ENCODE assay signal across 14 cellular contexts in the genomic region with DNA sequence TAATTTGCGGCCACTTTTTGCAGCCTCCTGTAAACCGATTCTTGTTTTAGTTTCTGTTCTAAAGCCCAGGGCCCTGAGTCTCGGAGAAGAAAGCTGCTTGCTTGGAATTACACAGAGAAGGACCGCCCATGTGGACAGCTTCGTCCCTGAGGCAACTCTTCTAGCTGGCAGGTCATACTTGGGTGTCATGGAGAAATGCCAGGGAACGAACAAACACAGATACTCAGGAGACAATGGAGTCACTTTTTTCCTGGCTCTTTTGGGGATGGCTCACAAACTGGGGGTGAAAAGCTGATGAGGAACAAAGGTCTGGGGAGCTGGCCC. TPM values are rescaled to one million over a fixed set of nuclear protein-coding genes. Genes with fewer than 3 reads are reported as not detected.
A peak's percentile ranks its signal among the peaks of the same experiment; 100 is the strongest.
DNase-seq lines count a peak whose midpoint lies in the region; ATAC-seq and TF ChIP-seq lines count a peak whose summit lies in the region.
"Had no signal": no experiment of that assay in that cellular context is flagged by ENCODE, and none has a peak within 500 bp of the region (broad histone marks: within the 10 kb centered on the region; RNA-seq: fewer than 3 reads in every experiment).

No MANE protein-coding gene starts in this region.

- no peaks in the 10 kb centered on the region for H3K9me3 Mint-ChIP-seq in activated naive CD4-positive, alpha-beta T cell treated with anti-CD3 and anti-CD28 coated beads for 36 hours

- CTCF ChIA-PET in activated naive CD4-positive, alpha-beta T cell treated with anti-CD3 and anti-CD28 coated beads for 36 hours (lab: Charles Lee), result interaction anchor here (0.6 kb wide), 1 partner anchor 578 kb away, joined by 3 read pairs; no protein-coding TSS in a partner anchor

- TF ChIP-seq CTCF in dorsolateral prefrontal cortex (IDR thresholded peaks at IDR 0.05 in 54 of 56, conservative IDR thresholded peaks at IDR 0.05 in 2 of 56; ENCODE audit: low read depth in 1 of 56, partially characterized antibody in 56 of 56) (no peak), right lobe of liver (IDR thresholded peaks at IDR 0.05) (no peak), stomach (IDR thresholded peaks at IDR 0.05) (no peak)

- no peaks in the 10 kb centered on the region for H3K36me3 Mint-ChIP-seq in activated naive CD4-positive, alpha-beta T cell treated with anti-CD3 and anti-CD28 coated beads for 36 hours (ENCODE audit: low read depth)

- ATAC-seq in right lobe of liver, result peak; percentile 54 to 68 (median 61)
- ATAC-seq: Right ventricle myocardium inferior had no signal

- H3K36me3 ChIP-seq in right lobe of liver (no peaks in the 10 kb centered on the region), stomach (no peaks in the 10 kb centered on the region)
- H3K36me3 ChIP-seq: right atrium auricular region had no signal

- no peak overlapping the region for H3K27ac Mint-ChIP-seq in activated naive CD4-positive, alpha-beta T cell treated with anti-CD3 and anti-CD28 coated beads for 36 hours

- no peaks in the 10 kb centered on the region for H3K4me1 Mint-ChIP-seq in activated naive CD4-positive, alpha-beta T cell treated with anti-CD3 and anti-CD28 coated beads for 36 hours (ENCODE audit: low read depth)

- no peak for TF ChIP-seq EP300 in stomach (IDR thresholded peaks at IDR 0.05)

- H3K27me3 ChIP-seq in dorsolateral prefrontal cortex, result no peaks in the 10 kb centered on the region
- H3K27me3 ChIP-seq in right lobe of liver, result no peaks in the 10 kb centered on the region
- H3K27me3 ChIP-seq in stomach, result no peaks in the 10 kb centered on the region
- H3K27me3 ChIP-seq: right atrium auricular region had no signal

- TF ChIP-seq POLR2A in right lobe of liver (IDR thresholded peaks at IDR 0.05) (no peak), stomach (IDR thresholded peaks at IDR 0.05) (no peak)

- H3K4me3 ChIP-seq in dorsolateral prefrontal cortex, result peak overlapping the region in 32 of 59 donors; percentile 0 to 52 (median 24)
- H3K4me3 ChIP-seq in right lobe of liver, result no peak overlapping the region
- H3K4me3 ChIP-seq in stomach, result no peak overlapping the region
- H3K4me3 ChIP-seq: right atrium auricular region had no signal

- H3K9me3 ChIP-seq in right lobe of liver (no peaks in the 10 kb centered on the region), stomach (no peaks in the 10 kb centered on the region)
- H3K9me3 ChIP-seq: right atrium auricular region had no signal

- no peaks in the 10 kb centered on the region for H3K27me3 Mint-ChIP-seq in activated naive CD4-positive, alpha-beta T cell treated with anti-CD3 and anti-CD28 coated beads for 36 hours (ENCODE audit: low read depth)

- H3K27ac ChIP-seq in dorsolateral prefrontal cortex, result peak overlapping the region; percentile 13 to 95 (median 79)
- H3K27ac ChIP-seq in right lobe of liver, result peak overlapping the region in 1 of 3 donors; percentile 17
- peak overlapping the region in 1 of 5 donors; percentile 14 for H3K27ac ChIP-seq in stomach
- H3K27ac ChIP-seq: 22Rv1, right atrium auricular region had no signal

- peak; percentile 26 for DNase-seq in NCI-H1092 treated with DMSO at 0.1 percent for 48 hours (lab: John Stamatoyannopoulos, UW)
- DNase-seq in NCI-H1092 (lab: John Stamatoyannopoulos, UW), result no peak
- no peak for DNase-seq in dorsolateral prefrontal cortex
- DNase-seq in right lobe of liver, result no peak
- peak; percentile 50 for DNase-seq in ureter (ENCODE audit: low spot score)
- no peak for DNase-seq in stomach
- DNase-seq in activated naive CD4-positive, alpha-beta T cell treated with anti-CD3 and anti-CD28 coated beads for 36 hours, result no peak
- no peak for DNase-seq in occipital lobe (lab: John Stamatoyannopoulos, UW)
- DNase-seq: activated CD8-positive, alpha-beta memory T cell treated with anti-CD3 and anti-CD28 coated beads, Interleukin-2, amount 50 U/mL, for 48 hours; Calu3; NCI-H446 treated with DMSO at 0.1 percent for 48 hours had no signal

- no peak overlapping the region for H3K4me3 Mint-ChIP-seq in activated naive CD4-positive, alpha-beta T cell treated with anti-CD3 and anti-CD28 coated beads for 36 hours

- 52% methylated on average over 6 of the region's 6 CpGs for WGBS in right lobe of liver (ENCODE audit: insufficient coverage, low coverage, low lambda C conversion rate, missing lambda C conversion rate)
- 50 to 63% (median 53%) methylated on average over 6 of the region's 6 CpGs for WGBS in stomach, 5 donors

- H3K4me1 ChIP-seq in right lobe of liver (peaks cover 0 to 7% (median 2%) of the 10 kb centered on the region in 4 donors), stomach (peaks cover 0 to 4% (median 0%) of the 10 kb centered on the region in 4 donors)
- H3K4me1 ChIP-seq: right atrium auricular region had no signal

- intact Hi-C loops in dorsolateral prefrontal cortex (cut with DNase I), result loop anchor here in 1 of 2 donors (5.0 kb wide), 1 partner anchor 50 kb away; no protein-coding TSS in a partner anchor
- intact Hi-C loops in right lobe of liver (cut with DNase I), result no loop called here
- intact Hi-C loops in stomach (cut with DNase I; ENCODE audit: low total_unique reads), result no loop called here
- intact Hi-C loops in activated naive CD4-positive, alpha-beta T cell treated with anti-CD3 and anti-CD28 coated beads for 36 hours (cut with micrococcal nuclease), result no loop called here

RNA-seq across cellular contexts. Expression of a gene that starts 40.8 kb away (rescaled TPM):
- 10 to 100 TPM; 28.2 to 78.2 (median 45.7) TPM for total RNA-seq in dorsolateral prefrontal cortex
- total RNA-seq in right lobe of liver, result 10 to 100 TPM; 41.8 to 77.1 (median 52.4) TPM
- 42.5 TPM for total RNA-seq in ureter
- total RNA-seq in stomach, result 10 to 100 TPM in 3 of 5 donors, 1 to 10 TPM in 2; 4.9 to 29.0 (median 22.5) TPM
- 10 to 100 TPM; 22.6 to 36.4 (median 29.4) TPM for polyA plus RNA-seq in stomach
- total RNA-seq in activated naive CD4-positive, alpha-beta T cell treated with anti-CD3 and anti-CD28 coated beads for 36 hours, result 10 to 100 TPM; 25.7 to 27.4 TPM
- 18.2 TPM for total RNA-seq in occipital lobe

RNA-seq across cellular contexts. Expression of a gene that starts 59.9 kb away (rescaled TPM):
- total RNA-seq in dorsolateral prefrontal cortex, result 10 to 100 TPM in 6 of 120 experiments, 1 to 10 TPM in 112, under 1 TPM in 2; 0.69 to 11.8 (median 6.2) TPM
- 1 to 10 TPM in 3 of 6 experiments, under 1 TPM in 2, not detected in 1; 0.55 to 2.0 (median 1.2) TPM for total RNA-seq in right lobe of liver
- not detected for total RNA-seq in ureter
- total RNA-seq in stomach, result under 1 TPM in 1 of 5 donors, not detected in 4; 0.73 TPM
- polyA plus RNA-seq in stomach, result 1 to 10 TPM in 1 of 3 donors, under 1 TPM in 2; 0.44 to 1.1 (median 0.50) TPM
- under 1 TPM in 1 of 2 experiments, not detected in 1; 0.74 TPM for total RNA-seq in activated naive CD4-positive, alpha-beta T cell treated with anti-CD3 and anti-CD28 coated beads for 36 hours
- 1.4 TPM for total RNA-seq in occipital lobe

Comparison
In these comparisons a context has a peak if more than half of its experiments do, and no peak if none do; other contexts are left out.
1. DNase-seq: peak in NCI-H1092 treated with DMSO at 0.1 percent for 48 hours (single experiment) and ureter (single experiment); none in NCI-H1092 (single experiment), dorsolateral prefrontal cortex (0 of 10), right lobe of liver (0 of 3), stomach (single experiment), activated naive CD4-positive, alpha-beta T cell treated with anti-CD3 and anti-CD28 coated beads for 36 hours (single experiment) and occipital lobe (single experiment).
2. H3K4me3 ChIP-seq: peak in dorsolateral prefrontal cortex (32 of 59); none in right lobe of liver (0 of 3) and stomach (0 of 4).